ENCODE assay signal across 19 cellular contexts in the genomic region with DNA sequence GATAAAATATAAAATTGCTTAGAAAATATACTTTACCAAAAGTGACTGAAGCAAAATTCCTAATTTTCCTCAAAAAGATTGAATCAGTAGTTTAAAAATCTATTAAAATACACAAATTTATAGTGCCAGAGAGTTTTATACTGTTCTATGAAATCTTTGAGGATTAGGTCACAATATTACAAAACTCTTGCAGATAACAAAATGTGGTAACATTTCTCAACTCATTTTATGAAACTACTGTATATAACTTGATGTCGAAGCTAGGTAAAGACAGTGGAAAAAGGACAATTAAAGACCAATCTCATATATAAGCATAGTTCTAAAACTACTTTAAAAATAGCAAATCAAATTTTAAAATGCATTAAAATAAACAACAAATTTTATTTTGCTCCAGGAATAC. TPM values are rescaled to one million over a fixed set of nuclear protein-coding genes. Genes with fewer than 3 reads are reported as not detected.
DNase-seq lines count a peak whose midpoint lies in the region; ATAC-seq and TF ChIP-seq lines count a peak whose summit lies in the region.
"Had no signal": no experiment of that assay in that cellular context is flagged by ENCODE, and none has a peak within 500 bp of the region (broad histone marks: within the 10 kb centered on the region; RNA-seq: fewer than 3 reads in every experiment).

No MANE protein-coding gene starts in this region.

- CTCF ChIA-PET in IMR-90 (lab: Yijun Ruan, JAX), result no interaction called here
- CTCF ChIA-PET in activated naive CD4-positive, alpha-beta T cell treated with anti-CD3 and anti-CD28 coated beads for 36 hours (lab: Charles Lee), result no interaction called here

- no peak overlapping the region for H3K18ac ChIP-seq in IMR-90 (ENCODE audit: low read depth, low read length)

- H3K27ac Mint-ChIP-seq in activated naive CD4-positive, alpha-beta T cell treated with anti-CD3 and anti-CD28 coated beads for 36 hours, result no peak overlapping the region

- no peak overlapping the region for H2AFZ ChIP-seq in IMR-90 (replicated peaks; ENCODE audit: low read length, poor library complexity)

- H3K4me3 ChIP-seq in IMR-90 (ENCODE audit: insufficient read depth, low read depth, low read length), result no peak overlapping the region
- no peak overlapping the region for H3K4me3 ChIP-seq in choroid plexus epithelial cell (ENCODE audit: low read depth, low read length)
- H3K4me3 ChIP-seq in thyroid gland (replicated peaks in 1 of 3), result no peak overlapping the region
- H3K4me3 ChIP-seq: A549 had no signal

- no peaks in the 10 kb centered on the region for H3K4me1 Mint-ChIP-seq in activated naive CD4-positive, alpha-beta T cell treated with anti-CD3 and anti-CD28 coated beads for 36 hours (ENCODE audit: low read depth)

- no peak overlapping the region for H4K5ac ChIP-seq in IMR-90 (ENCODE audit: low read depth, low read length)

- H3K36me3 ChIP-seq in IMR-90 (ENCODE audit: control insufficient read depth, insufficient read depth, low read length), result no peaks in the 10 kb centered on the region; the same call in 1 of the 2 replicates
- H3K36me3 ChIP-seq in thyroid gland, result no peaks in the 10 kb centered on the region

- H2BK120ac ChIP-seq in IMR-90 (ENCODE audit: low read depth, low read length), result no peak overlapping the region

- no peak overlapping the region for H2BK20ac ChIP-seq in IMR-90 (ENCODE audit: low read depth, low read length)

- no TSS peak for BruUV-seq in IMR-90 (replicated peaks; lab: Mats Ljungman, UMichigan)

- H4K8ac ChIP-seq in IMR-90 (ENCODE audit: low read depth in 2 of 2, low read length in 2 of 2), result no peak overlapping the region

- no peak overlapping the region for H2AK5ac ChIP-seq in IMR-90 (ENCODE audit: low read depth, low read length)

- no peak overlapping the region for H3K23ac ChIP-seq in IMR-90 (ENCODE audit: low read depth, low read length)

- H3K56ac ChIP-seq in IMR-90 (ENCODE audit: extremely low read depth, insufficient read depth, low read length), result no peak overlapping the region

- H3K79me1 ChIP-seq in IMR-90 (ENCODE audit: low read depth in 1 of 2, low read length in 2 of 2), result peaks cover under 1 to 17% of the 10 kb centered on the region in 2 experiments; a peak in 3 of 4 replicates

- no peaks in the 10 kb centered on the region for H3K36me3 Mint-ChIP-seq in activated naive CD4-positive, alpha-beta T cell treated with anti-CD3 and anti-CD28 coated beads for 36 hours (ENCODE audit: low read depth)

- H3K4me3 Mint-ChIP-seq in activated naive CD4-positive, alpha-beta T cell treated with anti-CD3 and anti-CD28 coated beads for 36 hours, result no peak overlapping the region

- H3K4me1 ChIP-seq in IMR-90 (ENCODE audit: control insufficient read depth, insufficient read depth, low read length) (no peaks in the 10 kb centered on the region; the same call in 1 of the 2 replicates), thyroid gland (peaks cover 5 to 15% of the 10 kb centered on the region in 2 donors)
- H3K4me1 ChIP-seq: A549 had no signal

- no peak for TF ChIP-seq RAD21 in IMR-90 (IDR thresholded peaks at IDR 0.05; ENCODE audit: low read length)

- TF ChIP-seq CTCF in IMR-90 (conservative IDR thresholded peaks at IDR 0.05; ENCODE audit: low read depth, low read length) (no peak), choroid plexus epithelial cell (conservative IDR thresholded peaks at IDR 0.05; ENCODE audit: low read depth, low read length) (no peak), thyroid gland (IDR thresholded peaks at IDR 0.05) (no peak)

- H3K27me3 Mint-ChIP-seq in activated naive CD4-positive, alpha-beta T cell treated with anti-CD3 and anti-CD28 coated beads for 36 hours (ENCODE audit: low read depth), result peaks cover 12% of the 10 kb centered on the region

- no peak overlapping the region for H4K91ac ChIP-seq in IMR-90 (ENCODE audit: insufficient read depth, low read depth, low read length)

- H3K9me3 Mint-ChIP-seq in activated naive CD4-positive, alpha-beta T cell treated with anti-CD3 and anti-CD28 coated beads for 36 hours, result no peaks in the 10 kb centered on the region

- peak overlapping the region; percentile 83 for H2BK5ac ChIP-seq in IMR-90 (ENCODE audit: low read depth, low read length, poor library complexity, severe bottlenecking)

- no peaks in the 10 kb centered on the region for H4K20me1 ChIP-seq in IMR-90 (ENCODE audit: insufficient read depth, low read length)

- no peak overlapping the region for H3K4ac ChIP-seq in IMR-90 (ENCODE audit: low read depth, low read length)

- intact Hi-C loops in IMR-90 (cut with micrococcal nuclease), result no loop called here
- intact Hi-C loops in thyroid gland (cut with DNase I), result no loop called here
- intact Hi-C loops in activated naive CD4-positive, alpha-beta T cell treated with anti-CD3 and anti-CD28 coated beads for 36 hours (cut with micrococcal nuclease), result no loop called here

- dilution Hi-C loops in IMR-90 (cut with HindIII; ENCODE audit: low sequenced_read_pairs, unreplicated experiment), result no loop called here

- TF ChIP-seq POLR2A in IMR-90 (IDR thresholded peaks at IDR 0.05; ENCODE audit: low read depth, low read length) (no peak), thyroid gland (IDR thresholded peaks at IDR 0.05) (no peak)

- H3K4me2 ChIP-seq in IMR-90 (ENCODE audit: low read depth, low read length), result no peak overlapping the region
- H3K4me2 ChIP-seq: A549, KMS-11 had no signal

- H3K14ac ChIP-seq in IMR-90 (replicated peaks; ENCODE audit: low read depth, low read length), result no peak overlapping the region

- WGBS in IMR-90 (ENCODE audit: extremely low coverage in 2 of 2, insufficient read length in 1 of 2), 2 experiments, result no CpG with 5 or more reads among the region's 1 CpG
- 88 to 89% methylated on average over 1 of the region's 1 CpG for WGBS in thyroid gland, 2 donors

- H3K9ac ChIP-seq in IMR-90 (ENCODE audit: low read depth, low read length), result no peak overlapping the region
- H3K9ac ChIP-seq: KMS-11 had no signal

- ATAC-seq in IMR-90 (ENCODE audit: low read depth) (peak; percentile 57), HG02759 (IDR thresholded peaks at IDR 0.05; ENCODE audit: unreplicated experiment) (no peak)
- ATAC-seq: A549, HepG2, Right ventricle myocardium inferior had no signal

- DNase-seq in AML-193 (lab: John Stamatoyannopoulos, UW), result peak; percentile 58 to 65
- DNase-seq in IMR-90, result peak; percentile 67
- DNase-seq in choroid plexus epithelial cell (ENCODE audit: low read depth), result peak; percentile 60
- DNase-seq in iris pigment epithelial cell (ENCODE audit: low read depth), result peak; percentile 55
- DNase-seq in SW 1271 (lab: John Stamatoyannopoulos, UW), result no peak
- no peak for DNase-seq in thyroid gland
- DNase-seq in activated naive CD4-positive, alpha-beta T cell treated with anti-CD3 and anti-CD28 coated beads for 36 hours, result no peak
- DNase-seq: Caco-2; DMS153; NCI-H1105; NCI-H1694 treated with DMSO at 0.1 percent for 48 hours; NCI-H345; NCI-H526; NK-92 treated with Interleukin-12 subunit alpha and Interleukin-12 subunit beta, amount 100 ng/mL, for 24 hours had no signal

- H2AK9ac ChIP-seq in IMR-90 (replicated peaks; ENCODE audit: low read depth, low read length, poor library complexity), result no peak overlapping the region

- H3K9me1 ChIP-seq in IMR-90 (ENCODE audit: insufficient read depth, low read length), result peaks cover 5% of the 10 kb centered on the region; the same call in 1 of the 2 replicates

- POLR2A ChIA-PET in IMR-90 (lab: Charles Lee; ENCODE audit: unreplicated experiment), result no interaction called here

- in situ Hi-C loops in IMR-90 (cut with MboI; ENCODE audit: low sequenced_read_pairs), result no loop called here

- no peaks in the 10 kb centered on the region for H3K27me3 ChIP-seq in IMR-90 (ENCODE audit: control insufficient read depth, insufficient read depth, low read length)
- H3K27me3 ChIP-seq in thyroid gland, result no peaks in the 10 kb centered on the region

- H3K9me3 ChIP-seq in IMR-90 (ENCODE audit: control insufficient read depth, insufficient read depth, low read length) (no peaks in the 10 kb centered on the region), thyroid gland (no peaks in the 10 kb centered on the region)
- H3K9me3 ChIP-seq: A549, Caco-2 had no signal

- no peak overlapping the region for H3K27ac ChIP-seq in IMR-90 (ENCODE audit: insufficient read depth, low read length)
- no peak overlapping the region for H3K27ac ChIP-seq in thyroid gland
- H3K27ac ChIP-seq: A549, KMS-11 had no signal

- no peak overlapping the region for H2BK15ac ChIP-seq in IMR-90 (ENCODE audit: low read depth, low read length)

TF ChIP-seq in IMR-90, 13 proteins besides CTCF, POLR2A, EP300 and RAD21:
- no peak for TF ChIP-seq MXI1 (IDR thresholded peaks at IDR 0.05; ENCODE audit: borderline replicate concordance, low read depth, low read length)
- peak; percentile 83 for TF ChIP-seq CEBPB (IDR thresholded peaks at IDR 0.05; ENCODE audit: low read depth, low read length)

RNA-seq across cellular contexts. Expression of a gene that starts 15.9 kb away (rescaled TPM):
- total RNA-seq in IMR-90 (2012; rRNA removed), result 99.4 and 130 TPM in 2 replicates
- 26.0 and 30.5 TPM in 2 replicates for polyA plus RNA-seq in IMR-90 (2012; rRNA removed)
- polyA plus RNA-seq in IMR-90 (2012; cell fraction: cytosol; rRNA removed), result 6.7 and 7.6 TPM in 2 replicates
- polyA plus RNA-seq in IMR-90 (2012; cell fraction: nucleus; rRNA removed; ENCODE audit: low replicate concordance), result 4.5 and 34.9 TPM in 2 replicates
- total RNA-seq in thyroid gland, result 10 to 100 TPM in 1 of 4 donors, 1 to 10 TPM in 3; 1.7 to 12.0 (median 5.0) TPM
- not detected for total RNA-seq in activated naive CD4-positive, alpha-beta T cell treated with anti-CD3 and anti-CD28 coated beads for 36 hours
- total RNA-seq: HepG2 had no signal
- polyA plus RNA-seq: HepG2 had no signal

RNA-seq across cellular contexts. Expression of a gene that starts 50.7 kb away (rescaled TPM):
- total RNA-seq in IMR-90 (2012; rRNA removed) (96.7 and 97.9 TPM in 2 replicates), thyroid gland (10 to 100 TPM in 1 of 4 donors, 1 to 10 TPM in 2, under 1 TPM in 1; 0.88 to 19.8 (median 6.6) TPM)
- 117 and 135 TPM in 2 replicates for polyA plus RNA-seq in IMR-90 (2012; rRNA removed)
- polyA plus RNA-seq in IMR-90 (2012; cell fraction: cytosol; rRNA removed), result 92.2 and 182 TPM in 2 replicates
- 66.5 and 87.9 TPM in 2 replicates for polyA plus RNA-seq in IMR-90 (2012; cell fraction: nucleus; rRNA removed; ENCODE audit: low replicate concordance)
- not detected for total RNA-seq in activated naive CD4-positive, alpha-beta T cell treated with anti-CD3 and anti-CD28 coated beads for 36 hours
- total RNA-seq: Caco-2, HepG2 had no signal
- polyA plus RNA-seq: HepG2 had no signal

Comparison
In these comparisons a context has a peak if more than half of its experiments do, and no peak if none do; other contexts are left out.
1. DNase-seq: peak in AML-193 (2 of 2), IMR-90 (single experiment), choroid plexus epithelial cell (single experiment) and iris pigment epithelial cell (single experiment); none in SW 1271 (0 of 2), thyroid gland (0 of 2) and activated naive CD4-positive, alpha-beta T cell treated with anti-CD3 and anti-CD28 coated beads for 36 hours (single experiment).